In genomic region chr4:147096667-147097604, GRCh38 we compare ENCODE assay signal across 9 cellular contexts.
DNase-seq lines count a peak whose midpoint lies in the region; ATAC-seq, FAIRE-seq and TF ChIP-seq lines count a peak whose summit lies in the region.
"Had no signal": no experiment of that assay in that cellular context is flagged by ENCODE, and none has a peak within 500 bp of the region (broad histone marks: within the 10 kb centered on the region; RNA-seq: fewer than 3 reads in every experiment).

No MANE protein-coding gene starts in this region.

- no peak overlapping the region for H2AFZ ChIP-seq in OCI-LY7 (ENCODE audit: low read length)
- H2AFZ ChIP-seq in endothelial cell of umbilical vein (ENCODE audit: low read depth, low read length): no peak overlapping the region

- BruUV-seq in OCI-LY7 (replicated peaks; lab: Mats Ljungman, UMichigan): no TSS peak
- no TSS peak for BruUV-seq in endothelial cell of umbilical vein (replicated peaks; lab: Mats Ljungman, UMichigan)

- H3K9me2 ChIP-seq in OCI-LY7 (ENCODE audit: insufficient read depth, low read length): no peaks in the 10 kb centered on the region

- no peak overlapping the region for H3K4me3 Mint-ChIP-seq in naive thymus-derived CD4-positive, alpha-beta T cell
- H3K4me3 Mint-ChIP-seq: activated naive CD8-positive, alpha-beta T cell had no signal

- CTCF ChIA-PET in OCI-LY7 (lab: Charles Lee; ENCODE audit: unreplicated experiment) (interaction anchor here (0.6 to 1.9 kb wide), 2 partner anchors 67 to 78 kb away, joined by 3 to 9 read pairs; no protein-coding TSS in a partner anchor), endothelial cell of umbilical vein (lab: Charles Lee) (interaction anchor here (0.7 to 6.1 kb wide), 83 partner anchors 8 to 1881 kb away, joined by 3 to 447 read pairs (median 4); partner anchors contain the start of genes LSM6 and TTC29)
- CTCF ChIA-PET in naive thymus-derived CD4-positive, alpha-beta T cell (lab: Charles Lee): interaction anchor here (0.6 to 2.8 kb wide), 13 partner anchors 14 to 1374 kb away, joined by 3 to 27 read pairs (median 4); no protein-coding TSS in a partner anchor

- H3K27ac ChIP-seq in OCI-LY7 (ENCODE audit: low read depth, low read length, poor library complexity, severe bottlenecking): no peak overlapping the region
- no peak overlapping the region for H3K27ac ChIP-seq in endothelial cell of umbilical vein (ENCODE audit: insufficient read depth, low read depth, low read length)
- H3K27ac ChIP-seq in naive thymus-derived CD4-positive, alpha-beta T cell (ENCODE audit: low read depth, low read length): no peak overlapping the region

- no peak overlapping the region for H3K9ac ChIP-seq in endothelial cell of umbilical vein (replicated peaks; ENCODE audit: extremely low read depth, insufficient read depth, low read length)

- H3K79me2 ChIP-seq in OCI-LY7 (ENCODE audit: insufficient read depth, low read depth, low read length) (no peaks in the 10 kb centered on the region), endothelial cell of umbilical vein (ENCODE audit: control insufficient read depth, insufficient read depth, low read length) (no peaks in the 10 kb centered on the region)

- H3K36me3 Mint-ChIP-seq in naive thymus-derived CD4-positive, alpha-beta T cell: no peaks in the 10 kb centered on the region
- H3K36me3 Mint-ChIP-seq: activated naive CD8-positive, alpha-beta T cell had no signal

- dilution Hi-C loops in endothelial cell of umbilical vein (cut with MboI; ENCODE audit: extremely low pct_ligation_motif_present, low sequenced_read_pairs): no loop called here

- no peaks in the 10 kb centered on the region for H3K4me1 Mint-ChIP-seq in naive thymus-derived CD4-positive, alpha-beta T cell

- POLR2A ChIA-PET in OCI-LY7 (lab: Charles Lee) (interaction anchor here (0.7 kb wide), 1 partner anchor 11 kb away, joined by 3 read pairs; no protein-coding TSS in a partner anchor), endothelial cell of umbilical vein (lab: Charles Lee) (no interaction called here)
- POLR2A ChIA-PET in naive thymus-derived CD4-positive, alpha-beta T cell (lab: Charles Lee): no interaction called here

- H3K36me3 ChIP-seq in OCI-LY7 (ENCODE audit: insufficient read depth, low read length) (no peaks in the 10 kb centered on the region), endothelial cell of umbilical vein (ENCODE audit: control insufficient read depth in 2 of 2, extremely low read depth in 1 of 2, insufficient read depth in 2 of 2, low read length in 2 of 2) (no peaks in the 10 kb centered on the region)
- no peaks in the 10 kb centered on the region for H3K36me3 ChIP-seq in naive thymus-derived CD4-positive, alpha-beta T cell (ENCODE audit: control insufficient read depth in 2 of 3, insufficient read depth in 3 of 3, low read length in 3 of 3)

- DNase-seq in NCI-H2171 treated with DMSO at 0.1 percent for 48 hours (lab: John Stamatoyannopoulos, UW) (peak; percentile 17), NCI-H2171 (lab: John Stamatoyannopoulos, UW) (no peak), OCI-LY7 (ENCODE audit: low spot score) (peak; percentile 58), endothelial cell of umbilical vein (ENCODE audit: low read depth, low spot score) (peak; percentile 63)
- peak in 6 of 9 donors; percentile 12 to 57 (median 40) for DNase-seq in naive thymus-derived CD4-positive, alpha-beta T cell
- DNase-seq in activated CD4-positive, alpha-beta T cell treated with anti-CD3 and anti-CD28 coated beads for 4 hours: no peak

- H4K20me1 ChIP-seq in OCI-LY7 (ENCODE audit: insufficient read depth, low read length) (no peaks in the 10 kb centered on the region), endothelial cell of umbilical vein (replicated peaks; ENCODE audit: control insufficient read depth, extremely low read depth, insufficient read depth, low read length) (no peaks in the 10 kb centered on the region)

- no peak overlapping the region for H3K27ac Mint-ChIP-seq in naive thymus-derived CD4-positive, alpha-beta T cell
- H3K27ac Mint-ChIP-seq: activated naive CD8-positive, alpha-beta T cell had no signal

- no peak overlapping the region for H3K4me2 ChIP-seq in OCI-LY7 (ENCODE audit: low read length)
- no peak overlapping the region for H3K4me2 ChIP-seq in endothelial cell of umbilical vein (ENCODE audit: insufficient read depth, low read length)

- no peak for TF ChIP-seq POLR2A in endothelial cell of umbilical vein (IDR thresholded peaks at IDR 0.05; ENCODE audit: low read depth, low read length)

- intact Hi-C loops in OCI-LY7 (cut with micrococcal nuclease; ENCODE audit: unreplicated experiment) (loop anchor here (2.0 kb wide), 3 partner anchors 78 to 854 kb away; no protein-coding TSS in a partner anchor), endothelial cell of umbilical vein (cut with micrococcal nuclease) (loop anchor here (1.0 to 10.0 kb wide), 4 partner anchors 78 to 1002 kb away; no protein-coding TSS in a partner anchor)
- intact Hi-C loops in naive thymus-derived CD4-positive, alpha-beta T cell (cut with micrococcal nuclease): loop anchor here (1.0 to 10.0 kb wide), 8 partner anchors 78 to 1256 kb away; no protein-coding TSS in a partner anchor

- H3K9me1 ChIP-seq in endothelial cell of umbilical vein (replicated peaks; ENCODE audit: control insufficient read depth, extremely low read depth, insufficient read depth, low read length): no peaks in the 10 kb centered on the region

- TF ChIP-seq CTCF in OCI-LY7 (conservative IDR thresholded peaks at IDR 0.05; ENCODE audit: low read length) (peak; percentile 86), endothelial cell of umbilical vein (IDR thresholded peaks at IDR 0.05; ENCODE audit: extremely low read depth in 1 of 2, insufficient read depth in 1 of 2, low read depth in 1 of 2, low read length in 2 of 2) (peak; percentile 26 to 32)

- H3K9me3 ChIP-seq in OCI-LY7 (ENCODE audit: low read length) (no peaks in the 10 kb centered on the region), endothelial cell of umbilical vein (replicated peaks; ENCODE audit: control insufficient read depth, insufficient read depth, low read length) (no peaks in the 10 kb centered on the region)
- no peaks in the 10 kb centered on the region for H3K9me3 ChIP-seq in naive thymus-derived CD4-positive, alpha-beta T cell (ENCODE audit: control insufficient read depth in 2 of 3, low read length in 3 of 3)

- FAIRE-seq in endothelial cell of umbilical vein (lab: Jason Lieb, UNC): peak; percentile 79

- H3K27me3 ChIP-seq in endothelial cell of umbilical vein (ENCODE audit: control insufficient read depth in 2 of 2, insufficient read depth in 2 of 2, low read length in 2 of 2): peaks cover 9 to 19% of the 10 kb centered on the region in 2 experiments
- no peaks in the 10 kb centered on the region for H3K27me3 ChIP-seq in naive thymus-derived CD4-positive, alpha-beta T cell (ENCODE audit: control insufficient read depth in 2 of 2, insufficient read depth in 2 of 2, low read length in 2 of 2)

- H3K9me3 Mint-ChIP-seq in naive thymus-derived CD4-positive, alpha-beta T cell: no peaks in the 10 kb centered on the region

- H3K4me3 ChIP-seq in OCI-LY7 (ENCODE audit: low read depth, low read length, poor library complexity, severe bottlenecking) (no peak overlapping the region), endothelial cell of umbilical vein (replicated peaks in 1 of 3; ENCODE audit: insufficient read depth in 1 of 3, low read depth in 1 of 3, low read length in 3 of 3) (no peak overlapping the region)
- H3K4me3 ChIP-seq in naive thymus-derived CD4-positive, alpha-beta T cell (ENCODE audit: low read length): no peak overlapping the region

- H3K4me1 ChIP-seq in OCI-LY7 (ENCODE audit: insufficient read depth, low read length, poor library complexity, severe bottlenecking): no peaks in the 10 kb centered on the region
- no peaks in the 10 kb centered on the region for H3K4me1 ChIP-seq in endothelial cell of umbilical vein (ENCODE audit: control insufficient read depth, extremely low read depth, insufficient read depth, low read length)
- H3K4me1 ChIP-seq in naive thymus-derived CD4-positive, alpha-beta T cell (ENCODE audit: control insufficient read depth in 2 of 2, insufficient read depth in 2 of 2, low read length in 2 of 2): no peaks in the 10 kb centered on the region

- ATAC-seq in HG02852 (IDR thresholded peaks at IDR 0.05; ENCODE audit: unreplicated experiment): peak; percentile 60
- ATAC-seq in naive thymus-derived CD4-positive, alpha-beta T cell: peak; percentile 41
- no peak for ATAC-seq in GM21447 (IDR thresholded peaks at IDR 0.05; ENCODE audit: unreplicated experiment)

- peaks cover 14 to 26% (median 17%) of the 10 kb centered on the region in 5 donors for H3K27me3 Mint-ChIP-seq in naive thymus-derived CD4-positive, alpha-beta T cell

TF ChIP-seq in endothelial cell of umbilical vein, 7 proteins besides CTCF, POLR2A, EP300 and RAD21:
- TF ChIP-seq GATA2 (IDR thresholded peaks at IDR 0.05; ENCODE audit: insufficient read depth, insufficient read length, low read depth, low read length) (no peak), EZH2 (IDR thresholded peaks at IDR 0.05; ENCODE audit: borderline replicate concordance, low read depth, low read length, severe bottlenecking) (no peak), POLR2AphosphoS5 (IDR thresholded peaks at IDR 0.05; ENCODE audit: insufficient read depth, low read depth, low read length) (no peak), MAX (IDR thresholded peaks at IDR 0.05; ENCODE audit: insufficient read depth, insufficient read length) (no peak), MYC (IDR thresholded peaks at IDR 0.05; ENCODE audit: low read depth, low read length) (no peak), FOS (IDR thresholded peaks at IDR 0.05; ENCODE audit: borderline replicate concordance, insufficient read depth, low read length) (no peak), JUN (IDR thresholded peaks at IDR 0.05; ENCODE audit: borderline replicate concordance, insufficient read depth, insufficient read length, low read depth) (no peak)

Comparison
In these comparisons a context has a peak if more than half of its experiments do, and no peak if none do; other contexts are left out.
1. DNase-seq: peak in NCI-H2171 treated with DMSO at 0.1 percent for 48 hours (single experiment), OCI-LY7 (single experiment), endothelial cell of umbilical vein (single experiment) and naive thymus-derived CD4-positive, alpha-beta T cell (6 of 9); none in NCI-H2171 (single experiment) and activated CD4-positive, alpha-beta T cell treated with anti-CD3 and anti-CD28 coated beads for 4 hours (0 of 2).